9 cellular contexts compared by ENCODE assay signal in the genomic region with DNA sequence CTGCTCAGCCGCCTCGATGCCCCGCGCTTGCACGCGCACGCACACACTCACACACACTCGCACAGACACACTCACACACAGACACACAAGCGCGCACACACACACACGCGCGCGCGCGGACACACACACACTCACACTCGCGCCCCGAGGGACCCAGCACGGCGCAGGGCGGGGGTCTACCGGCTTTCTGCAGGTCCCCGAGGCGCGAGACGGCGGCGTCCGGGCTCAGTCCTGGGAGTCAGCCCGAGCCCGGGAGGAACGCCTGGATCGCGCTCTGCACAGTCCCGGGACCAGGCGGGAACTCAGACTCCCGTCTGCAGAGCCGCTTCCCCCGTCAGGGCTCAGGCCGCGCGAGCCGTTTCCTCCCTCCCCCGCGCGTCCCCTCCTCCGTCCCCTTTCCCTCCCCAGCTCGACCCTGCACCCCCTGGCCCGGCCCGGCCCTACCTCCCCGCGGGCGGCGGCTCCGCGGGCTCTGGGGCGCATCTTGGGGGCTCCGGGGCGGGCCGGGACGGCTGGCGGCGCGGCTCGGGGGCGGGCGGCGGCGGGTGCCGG. TPM values are rescaled to one million over a fixed set of nuclear protein-coding genes. Genes with fewer than 3 reads are reported as not detected.
DNase-seq lines count a peak whose midpoint lies in the region; ATAC-seq and TF ChIP-seq lines count a peak whose summit lies in the region.
"Had no signal": no experiment of that assay in that cellular context is flagged by ENCODE, and none has a peak within 500 bp of the region (broad histone marks: within the 10 kb centered on the region; RNA-seq: fewer than 3 reads in every experiment).

No MANE protein-coding gene starts in this region.

- peaks cover 0 to 4% of the 10 kb centered on the region in 2 donors for H3K27me3 ChIP-seq in right lobe of liver
- no peaks in the 10 kb centered on the region for H3K27me3 ChIP-seq in testis

- H3K4me3 ChIP-seq in coronary artery (peak overlapping the region; percentile 81), right lobe of liver (peak overlapping the region; percentile 39 to 47 (median 40)), testis (peak overlapping the region; percentile 58 to 65)

- intact Hi-C loops in right lobe of liver (cut with DNase I) = no loop called here
- intact Hi-C loops in testis (cut with DNase I; ENCODE audit: low total_unique reads) = no loop called here

- DNase-seq in DMS79 treated with DMSO at 0.1 percent for 48 hours (lab: John Stamatoyannopoulos, UW) (peak; percentile 29), DMS79 (lab: John Stamatoyannopoulos, UW) (no peak), NCI-H2171 treated with DMSO at 0.1 percent for 48 hours (lab: John Stamatoyannopoulos, UW) (peak; percentile 24), coronary artery (ENCODE audit: low spot score) (no peak), right lobe of liver (peak in 2 of 3 donors; percentile 56 to 62), testis (peak; percentile 43)

- TF ChIP-seq CTCF in coronary artery (IDR thresholded peaks at IDR 0.05) (no peak), right lobe of liver (IDR thresholded peaks at IDR 0.05) (no peak), testis (IDR thresholded peaks at IDR 0.05) (no peak)

- H3K4me1 ChIP-seq in right lobe of liver = no peaks in the 10 kb centered on the region
- H3K4me1 ChIP-seq in testis = peaks cover 17% of the 10 kb centered on the region

- peak; percentile 53 to 67 (median 60) for ATAC-seq in right lobe of liver
- ATAC-seq in HG03520 (IDR thresholded peaks at IDR 0.05; ENCODE audit: unreplicated experiment) = no peak
- ATAC-seq in GM21360 (IDR thresholded peaks at IDR 0.05; ENCODE audit: unreplicated experiment) = no peak

- H3K9me3 ChIP-seq in right lobe of liver (no peaks in the 10 kb centered on the region), testis (no peaks in the 10 kb centered on the region)

- TF ChIP-seq POLR2A in right lobe of liver (IDR thresholded peaks at IDR 0.05) = no peak
- TF ChIP-seq POLR2A in testis (IDR thresholded peaks at IDR 0.05) = no peak

- H3K27ac ChIP-seq in coronary artery (peak overlapping the region; percentile 0 to 88), right lobe of liver (peak overlapping the region in 2 of 3 donors; percentile 59 to 70), testis (peak overlapping the region; percentile 52 to 85)

- H3K36me3 ChIP-seq in right lobe of liver = no peaks in the 10 kb centered on the region
- no peaks in the 10 kb centered on the region for H3K36me3 ChIP-seq in testis (ENCODE audit: low read depth, missing control alignments)

- 3% methylated on average over 5 of the region's 71 CpGs for WGBS in right lobe of liver (ENCODE audit: insufficient coverage, low coverage, low lambda C conversion rate, missing lambda C conversion rate)
- WGBS in testis, 2 donors = 0% methylated on average over 26 to 44 of the region's 71 CpGs

RNA-seq across cellular contexts. Expression of a gene that starts 0.5 kb away (rescaled TPM):
- total RNA-seq in right lobe of liver (1 to 10 TPM; 1.4 to 3.6 (median 2.4) TPM), testis (1 to 10 TPM; 4.1 to 5.5 TPM)
- 8.5 TPM for polyA plus RNA-seq in testis (ENCODE audit: insufficient read depth, low read depth, low replicate concordance)
- total RNA-seq: T-helper 2 cell treated with Interferon-gamma antibody and Interleukin-4, amounts not matched to agents 100 ng/mL and 5 ng/mL, for 36 hours had no signal

RNA-seq across cellular contexts. Expression of a gene that starts 32.6 kb away (rescaled TPM):
- 10 to 100 TPM in 3 of 6 experiments, 1 to 10 TPM in 3; 7.8 to 13.9 (median 10.2) TPM for total RNA-seq in right lobe of liver
- 10 to 100 TPM; 20.4 to 21.2 TPM for total RNA-seq in testis
- 12.9 TPM for polyA plus RNA-seq in testis (ENCODE audit: insufficient read depth, low read depth, low replicate concordance)

RNA-seq across cellular contexts. Expression of a gene that starts 56.4 kb away (rescaled TPM):
- 100 to 1,000 TPM; 114 to 235 (median 134) TPM for total RNA-seq in right lobe of liver
- total RNA-seq in testis = 100 to 1,000 TPM; 187 to 292 TPM
- polyA plus RNA-seq in testis (ENCODE audit: insufficient read depth, low read depth, low replicate concordance) = 180 TPM

Comparison
In these comparisons a context has a peak if more than half of its experiments do, and no peak if none do; other contexts are left out.
1. DNase-seq: peak in DMS79 treated with DMSO at 0.1 percent for 48 hours (single experiment), NCI-H2171 treated with DMSO at 0.1 percent for 48 hours (single experiment), right lobe of liver (2 of 3) and testis (single experiment); none in DMS79 (single experiment) and coronary artery (single experiment).
2. ATAC-seq: peak in right lobe of liver (4 of 4); none in HG03520 (single experiment) and GM21360 (single experiment).
3. Peak in every context shown above with its lines, with median percentiles within 50 percentile points of each other: H3K27ac ChIP-seq and H3K4me3 ChIP-seq.